In genomic region chr12:87120440-87120839, GRCh38 we compare ENCODE assay signal across 23 cellular contexts.
DNase-seq lines count a peak whose midpoint lies in the region; TF ChIP-seq lines count a peak whose summit lies in the region.
"Had no signal": no experiment of that assay in that cellular context is flagged by ENCODE, and none has a peak within 500 bp of the region (broad histone marks: within the 10 kb centered on the region; RNA-seq: fewer than 3 reads in every experiment).

No MANE protein-coding gene starts in this region.

- H3K4me3 ChIP-seq in fibroblast of the aortic adventitia (ENCODE audit: low read depth, low read length), result no peak overlapping the region
- H3K4me3 ChIP-seq: A549, BLaER1, HAP-1, K562, prostate gland, smooth muscle cell, upper lobe of right lung had no signal

- DNase-seq in NCI-H748 (lab: John Stamatoyannopoulos, UW; ENCODE audit: unreplicated experiment), result peak; percentile 61
- DNase-seq in NCI-H748 treated with DMSO at 0.1 percent for 48 hours (lab: John Stamatoyannopoulos, UW), result no peak
- DNase-seq in H4 (ENCODE audit: low spot score), result peak; percentile 34
- peak; percentile 90 for DNase-seq in NCI-H510A (lab: John Stamatoyannopoulos, UW)
- DNase-seq in fibroblast of the aortic adventitia (ENCODE audit: low read depth), result peak; percentile 42
- DNase-seq in activated naive CD4-positive, alpha-beta T cell treated with anti-CD3 and anti-CD28 coated beads, Interleukin-2, amount 50 U/mL, for 16 hours, result no peak
- DNase-seq in activated CD8-positive, alpha-beta memory T cell treated with anti-CD3 and anti-CD28 coated beads, Interleukin-2, amount 50 U/mL, for 4 hours, result no peak
- no peak for DNase-seq in NCI-H1930 (lab: John Stamatoyannopoulos, UW)
- DNase-seq: activated CD4-positive, alpha-beta T cell treated with anti-CD3 and anti-CD28 coated beads for 4 hours; activated CD8-positive, alpha-beta memory T cell treated with anti-CD3 and anti-CD28 coated beads, Interleukin-2, amount 10 ng/mL, durations not matched to agents 7 days and 5 days; activated naive CD8-positive, alpha-beta T cell treated with anti-CD3 and anti-CD28 coated beads, Interleukin-2, amount 10 ng/mL, durations not matched to agents 7 days and 5 days; dermis blood vessel endothelial cell; GF-D8; NCI-H2081 treated with DMSO at 0.1 percent for 48 hours; stimulated activated CD4-positive, alpha-beta T cell treated with anti-CD3 and anti-CD28 coated beads, Interleukin-4, amount 100 ng/mL, for 1 hour; stimulated activated naive CD8-positive, alpha-beta T cell treated with anti-CD3 and anti-CD28 coated beads, Interleukin-15, amount 100 ng/mL, for 72 hours; upper lobe of right lung had no signal

- TF ChIP-seq CTCF in fibroblast of the aortic adventitia (IDR thresholded peaks at IDR 0.05; ENCODE audit: insufficient read depth, low read length), result no peak

Comparison
In these comparisons a context has a peak if more than half of its experiments do, and no peak if none do; other contexts are left out.
1. DNase-seq: peak in NCI-H748 (single experiment), H4 (single experiment), NCI-H510A (single experiment) and fibroblast of the aortic adventitia (single experiment); none in NCI-H748 treated with DMSO at 0.1 percent for 48 hours (single experiment), activated naive CD4-positive, alpha-beta T cell treated with anti-CD3 and anti-CD28 coated beads, Interleukin-2, amount 50 U/mL, for 16 hours (single experiment), activated CD8-positive, alpha-beta memory T cell treated with anti-CD3 and anti-CD28 coated beads, Interleukin-2, amount 50 U/mL, for 4 hours (single experiment) and NCI-H1930 (0 of 2).